8 cellular contexts compared by ENCODE assay signal in the genomic region with DNA sequence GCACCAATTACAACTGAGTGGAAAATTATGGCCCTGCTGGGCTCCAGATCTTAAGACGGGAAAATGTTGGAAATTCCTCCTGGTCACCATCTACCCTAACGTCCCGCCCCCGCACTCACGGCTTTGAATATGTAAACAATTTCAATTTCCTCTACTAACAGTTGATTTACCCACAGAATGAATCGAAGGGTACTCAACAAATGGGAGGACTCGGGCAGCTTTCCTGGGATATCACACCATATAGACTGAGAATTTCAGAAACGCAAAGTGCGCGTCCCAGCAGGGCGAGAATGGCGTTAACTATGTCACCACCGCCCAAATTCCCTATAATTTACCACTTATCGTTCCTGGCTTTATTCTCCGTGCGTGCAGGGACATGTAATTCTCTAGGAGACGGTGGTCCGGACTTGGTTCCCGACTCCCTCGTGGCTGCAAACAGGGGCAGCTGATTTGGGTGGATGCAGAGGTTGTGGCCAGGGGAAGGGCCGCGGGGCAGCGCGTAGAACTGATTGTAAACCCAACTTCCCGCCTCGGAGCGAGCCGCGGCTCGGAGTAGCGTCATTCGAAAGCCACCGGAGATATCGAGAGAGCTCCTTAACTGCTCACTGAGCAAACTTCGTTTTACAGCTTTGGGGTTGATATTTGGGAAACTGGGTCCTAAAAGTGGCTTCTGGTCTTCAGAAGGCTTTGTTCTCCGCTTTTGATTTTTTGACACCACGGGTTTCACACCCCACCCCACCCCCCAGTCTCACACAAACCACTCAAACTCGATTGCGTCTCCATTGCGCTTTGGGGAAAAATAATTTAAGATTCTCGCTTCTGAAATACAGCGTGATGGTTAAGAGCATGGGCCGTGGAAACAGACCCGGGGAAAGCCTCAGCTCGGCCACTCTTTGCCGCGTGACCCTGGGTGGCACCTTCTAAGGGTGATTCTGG. TPM values are rescaled to one million over a fixed set of nuclear protein-coding genes. Genes with fewer than 3 reads are reported as not detected.
DNase-seq lines count a peak whose midpoint lies in the region; ATAC-seq and TF ChIP-seq lines count a peak whose summit lies in the region.

No MANE protein-coding gene starts in this region.

- peak; percentile 57 for DNase-seq in activated CD4-positive, alpha-beta T cell treated with anti-CD3 and anti-CD28 coated beads for 36 hours
- no peak for DNase-seq in activated CD4-positive, alpha-beta T cell treated with anti-CD3 and anti-CD28 coated beads, Interleukin-2, amount 50 U/mL, for 1 hour
- DNase-seq in SJSA1 (ENCODE audit: low read depth in 1 of 2, low spot score in 2 of 2) (peak; percentile 44), fibroblast of peridontal ligament (ENCODE audit: extremely low read depth) (peak; percentile 29), progenitor cell of endocrine pancreas (ENCODE audit: low spot score, unreplicated experiment) (no peak), NCI-H2196 (lab: John Stamatoyannopoulos, UW; ENCODE audit: unreplicated experiment) (no peak)
- DNase-seq in effector CD4-positive, alpha-beta T cell, result no peak
- no peak for DNase-seq in activated CD8-positive, alpha-beta memory T cell treated with anti-CD3 and anti-CD28 coated beads for 24 hours

- H3K9me3 ChIP-seq in SJSA1 (replicated peaks), result no peaks in the 10 kb centered on the region; the same call in 1 of the 2 replicates

- H3K27ac Mint-ChIP-seq in activated CD4-positive, alpha-beta T cell treated with anti-CD3 and anti-CD28 coated beads for 36 hours, result no peak overlapping the region
- H3K27ac Mint-ChIP-seq in progenitor cell of endocrine pancreas, result peak overlapping the region; percentile 68

- H3K4me3 ChIP-seq in SJSA1, result peak overlapping the region; percentile 26

- H3K36me3 Mint-ChIP-seq in activated CD4-positive, alpha-beta T cell treated with anti-CD3 and anti-CD28 coated beads for 36 hours (ENCODE audit: low read depth), result peaks cover 4% of the 10 kb centered on the region
- no peaks in the 10 kb centered on the region for H3K36me3 Mint-ChIP-seq in progenitor cell of endocrine pancreas (ENCODE audit: insufficient read depth)

- peak overlapping the region; percentile 66 for H3K4me3 Mint-ChIP-seq in activated CD4-positive, alpha-beta T cell treated with anti-CD3 and anti-CD28 coated beads for 36 hours
- peak overlapping the region; percentile 69 for H3K4me3 Mint-ChIP-seq in progenitor cell of endocrine pancreas (ENCODE audit: low read depth)

- intact Hi-C loops in activated CD4-positive, alpha-beta T cell treated with anti-CD3 and anti-CD28 coated beads for 36 hours (cut with DNase I, micrococcal nuclease), result no loop called here

- H3K36me3 ChIP-seq in SJSA1, result no peaks in the 10 kb centered on the region

- CTCF ChIA-PET in activated CD4-positive, alpha-beta T cell treated with anti-CD3 and anti-CD28 coated beads for 36 hours (lab: Charles Lee), result interaction anchor here (0.8 kb wide), 1 partner anchor 1073 kb away, joined by 3 read pairs; no protein-coding TSS in a partner anchor

- peaks cover 6% of the 10 kb centered on the region for H3K9me3 Mint-ChIP-seq in activated CD4-positive, alpha-beta T cell treated with anti-CD3 and anti-CD28 coated beads for 36 hours (ENCODE audit: low read depth)
- no peaks in the 10 kb centered on the region for H3K9me3 Mint-ChIP-seq in progenitor cell of endocrine pancreas (ENCODE audit: low read depth)

- H3K27me3 ChIP-seq in SJSA1 (replicated peaks), result peaks cover 52% of the 10 kb centered on the region

- POLR2A ChIA-PET in activated CD4-positive, alpha-beta T cell treated with anti-CD3 and anti-CD28 coated beads for 36 hours (lab: Charles Lee), result interaction anchor here (0.8 kb wide), 1 partner anchor 16 kb away, joined by 4 read pairs; no protein-coding TSS in a partner anchor

- no peak overlapping the region for H3K27ac ChIP-seq in SJSA1

- no peak for TF ChIP-seq CTCF in progenitor cell of endocrine pancreas (IDR thresholded peaks at IDR 0.05; ENCODE audit: unreplicated experiment)

- peaks cover 26% of the 10 kb centered on the region for H3K4me1 Mint-ChIP-seq in activated CD4-positive, alpha-beta T cell treated with anti-CD3 and anti-CD28 coated beads for 36 hours
- H3K4me1 Mint-ChIP-seq in progenitor cell of endocrine pancreas (ENCODE audit: low read depth), result peaks cover 10% of the 10 kb centered on the region

- ATAC-seq in activated CD4-positive, alpha-beta T cell treated with anti-CD3 and anti-CD28 coated beads for 36 hours, result peak; percentile 78

- 0 out of 2 replicates have a peak, but pooled peaks cover 6% of the 10 kb centered on the region for H3K4me1 ChIP-seq in SJSA1 (replicated peaks)

- H3K27me3 Mint-ChIP-seq in activated CD4-positive, alpha-beta T cell treated with anti-CD3 and anti-CD28 coated beads for 36 hours, result peaks cover 64% of the 10 kb centered on the region
- H3K27me3 Mint-ChIP-seq in progenitor cell of endocrine pancreas, result peaks cover 79% of the 10 kb centered on the region

RNA-seq across cellular contexts. Expression of a gene that starts 17.6 kb away (rescaled TPM):
- 1 to 10 TPM; 1.7 to 1.8 TPM for total RNA-seq in activated CD4-positive, alpha-beta T cell treated with anti-CD3 and anti-CD28 coated beads for 36 hours
- total RNA-seq in SJSA1 (2014; rRNA removed; shearing (Covaris generic)), result 24.3 and 34.9 TPM in 2 replicates
- 38.5 and 40.1 TPM in 2 replicates for total RNA-seq in progenitor cell of endocrine pancreas

RNA-seq across cellular contexts. Expression of a gene that starts 44.6 kb away (rescaled TPM):
- 1 to 10 TPM; 3.2 to 4.1 TPM for total RNA-seq in activated CD4-positive, alpha-beta T cell treated with anti-CD3 and anti-CD28 coated beads for 36 hours
- total RNA-seq in SJSA1 (2014; rRNA removed; shearing (Covaris generic)), result 8.2 and 13.8 TPM in 2 replicates
- 9.0 and 9.2 TPM in 2 replicates for total RNA-seq in progenitor cell of endocrine pancreas

RNA-seq across cellular contexts. Expression of a gene that starts 51.6 kb away (rescaled TPM):
- total RNA-seq in activated CD4-positive, alpha-beta T cell treated with anti-CD3 and anti-CD28 coated beads for 36 hours, result under 1 TPM; 0.14 to 0.25 TPM
- total RNA-seq in SJSA1 (2014; rRNA removed; shearing (Covaris generic)), result not detected in 2 replicates
- total RNA-seq in progenitor cell of endocrine pancreas, result 0.24 TPM in 1 of 2 replicates, not detected in the other

RNA-seq across cellular contexts. Expression of a gene that starts 59.4 kb away (rescaled TPM):
- total RNA-seq in activated CD4-positive, alpha-beta T cell treated with anti-CD3 and anti-CD28 coated beads for 36 hours, result 1 to 10 TPM; 5.0 to 6.7 TPM
- 11.7 and 17.4 TPM in 2 replicates for total RNA-seq in SJSA1 (2014; rRNA removed; shearing (Covaris generic))
- total RNA-seq in progenitor cell of endocrine pancreas, result 25.9 and 27.5 TPM in 2 replicates

Comparison
In these comparisons a context has a peak if more than half of its experiments do, and no peak if none do; other contexts are left out.
1. DNase-seq: peak in activated CD4-positive, alpha-beta T cell treated with anti-CD3 and anti-CD28 coated beads for 36 hours (single experiment), SJSA1 (2 of 2) and fibroblast of peridontal ligament (single experiment); none in activated CD4-positive, alpha-beta T cell treated with anti-CD3 and anti-CD28 coated beads, Interleukin-2, amount 50 U/mL, for 1 hour (single experiment), progenitor cell of endocrine pancreas (single experiment), NCI-H2196 (single experiment), effector CD4-positive, alpha-beta T cell (single experiment) and activated CD8-positive, alpha-beta memory T cell treated with anti-CD3 and anti-CD28 coated beads for 24 hours (single experiment).